Comparison of ENCODE assay signal across 17 cellular contexts in genomic region chr10:1148855-1149620, GRCh38.
DNase-seq lines count a peak whose midpoint lies in the region; ATAC-seq, FAIRE-seq and TF ChIP-seq lines count a peak whose summit lies in the region.
"Had no signal": no experiment of that assay in that cellular context is flagged by ENCODE, and none has a peak within 500 bp of the region (broad histone marks: within the 10 kb centered on the region; RNA-seq: fewer than 3 reads in every experiment).

No MANE protein-coding gene starts in this region.

- in situ Hi-C loops in HepG2 (cut with HindIII; ENCODE audit: extremely low pct_ligation_motif_present, low pct_unique_long_range_greater_than_20kb): no loop called here

- FAIRE-seq in HepG2 (lab: Jason Lieb, UNC): no peak

- H3K27ac Mint-ChIP-seq in chondrocyte (ENCODE audit: unreplicated experiment): no peak overlapping the region
- no peak overlapping the region for H3K27ac Mint-ChIP-seq in activated T-helper 17 cell treated with anti-CD3 and anti-CD28 coated beads, Interleukin-2, amount 50 U/mL, for 72 hours

- ATAC-seq in HepG2 (peak; percentile 39; the same call in 2 of the 3 replicates), right lobe of liver (no peak), GM19324 (IDR thresholded peaks at IDR 0.05; ENCODE audit: low FRiP score, unreplicated experiment) (no peak)
- no peak for ATAC-seq in activated T-helper 17 cell treated with anti-CD3 and anti-CD28 coated beads, Interleukin-2, amount 50 U/mL, for 72 hours (replicated peaks)

- H3K79me2 ChIP-seq in HepG2 (ENCODE audit: insufficient read depth, low read length) (no peaks in the 10 kb centered on the region), neural cell (replicated peaks; ENCODE audit: insufficient read depth, low read length) (no peaks in the 10 kb centered on the region)

- TF ChIP-seq CTCF in HepG2 (CRISPR knock-in tag; IDR thresholded peaks at IDR 0.05) (no peak), right lobe of liver (IDR thresholded peaks at IDR 0.05) (no peak), chondrocyte (IDR thresholded peaks at IDR 0.05) (no peak), neural cell (IDR thresholded peaks at IDR 0.05; ENCODE audit: poor library complexity, severe bottlenecking) (no peak)

- H2AFZ ChIP-seq in HepG2 (ENCODE audit: low read length) (no peak overlapping the region), neural cell (ENCODE audit: low read depth, low read length) (no peak overlapping the region)

- BruUV-seq in HepG2 (replicated peaks; lab: Mats Ljungman, UMichigan): no TSS peak

- H3K36me3 Mint-ChIP-seq in chondrocyte (ENCODE audit: low read depth): peaks cover 9% of the 10 kb centered on the region
- H3K36me3 Mint-ChIP-seq in activated T-helper 17 cell treated with anti-CD3 and anti-CD28 coated beads, Interleukin-2, amount 50 U/mL, for 72 hours (ENCODE audit: low read depth): no peaks in the 10 kb centered on the region

- intact Hi-C loops in HepG2 (cut with micrococcal nuclease; ENCODE audit: unreplicated experiment): no loop called here
- intact Hi-C loops in right lobe of liver (cut with DNase I): no loop called here

- no peaks in the 10 kb centered on the region for H3K9me2 ChIP-seq in neural cell (ENCODE audit: insufficient read depth, low read length)

- CTCF ChIA-PET in HepG2 (lab: Yijun Ruan, JAX; ENCODE audit: low intra/inter-chr PET ratio, low total read pairs): no interaction called here

- no peaks in the 10 kb centered on the region for H3K4me1 Mint-ChIP-seq in chondrocyte (ENCODE audit: low read depth)
- H3K4me1 Mint-ChIP-seq in activated T-helper 17 cell treated with anti-CD3 and anti-CD28 coated beads, Interleukin-2, amount 50 U/mL, for 72 hours: peaks cover 5% of the 10 kb centered on the region

- peaks cover 23% of the 10 kb centered on the region for H3K9me3 Mint-ChIP-seq in chondrocyte (ENCODE audit: low read depth)
- peaks cover 5% of the 10 kb centered on the region for H3K9me3 Mint-ChIP-seq in activated T-helper 17 cell treated with anti-CD3 and anti-CD28 coated beads, Interleukin-2, amount 50 U/mL, for 72 hours

- TF ChIP-seq EP300 in HepG2 (IDR thresholded peaks at IDR 0.05; ENCODE audit: low read depth in 2 of 2, low read length in 2 of 2) (no peak), HepG2 (CRISPR knock-in tag; IDR thresholded peaks at IDR 0.05; ENCODE audit: borderline replicate concordance) (no peak), neural cell (conservative IDR thresholded peaks at IDR 0.05; ENCODE audit: poor library complexity, severe bottlenecking) (no peak)

- DNase-seq in HepG2 (ENCODE audit: low spot score) (no peak), right lobe of liver (no peak), chondrocyte (ENCODE audit: low spot score) (peak; percentile 47)
- DNase-seq in stimulated activated naive CD4-positive, alpha-beta T cell (lab: John Stamatoyannopoulos, UW): no peak
- DNase-seq: AML-193, DMS79 treated with DMSO at 0.1 percent for 48 hours, H7, MM.1S, NCI-H1092 treated with DMSO at 0.1 percent for 48 hours, NCI-H2081, NCI-H2171 treated with DMSO at 0.1 percent for 48 hours, NCI-H446 treated with DMSO at 0.1 percent for 48 hours, NCI-H69 had no signal

- H3K36me3 ChIP-seq in HepG2 (replicated peaks in 1 of 2; ENCODE audit: control insufficient read depth in 1 of 2, insufficient read depth in 2 of 2, low read length in 2 of 2): no peaks in the 10 kb centered on the region
- H3K36me3 ChIP-seq in right lobe of liver: no peaks in the 10 kb centered on the region
- H3K36me3 ChIP-seq in neural cell (ENCODE audit: insufficient read depth, low read length): no peaks in the 10 kb centered on the region
- H3K36me3 ChIP-seq: Peyer's patch had no signal

- H3K9ac ChIP-seq in HepG2 (ENCODE audit: insufficient read depth, low read depth, low read length) (no peak overlapping the region), neural cell (ENCODE audit: low read length) (no peak overlapping the region)

- no peaks in the 10 kb centered on the region for H4K20me1 ChIP-seq in HepG2 (ENCODE audit: insufficient read depth, low read length)
- no peaks in the 10 kb centered on the region for H4K20me1 ChIP-seq in neural cell (ENCODE audit: insufficient read depth)

- no peak overlapping the region for H3K4me3 ChIP-seq in HepG2 (replicated peaks in 1 of 3; ENCODE audit: insufficient read depth in 1 of 3, low read depth in 2 of 3, low read length in 3 of 3)
- no peak overlapping the region for H3K4me3 ChIP-seq in right lobe of liver
- H3K4me3 ChIP-seq in neural cell (ENCODE audit: low read length): no peak overlapping the region
- H3K4me3 ChIP-seq: Peyer's patch had no signal

- H3K9me3 ChIP-seq in HepG2 (ENCODE audit: low read length): peaks cover 13% of the 10 kb centered on the region
- H3K9me3 ChIP-seq in right lobe of liver: peaks cover 0 to 6% (median 0%) of the 10 kb centered on the region in 4 donors
- H3K9me3 ChIP-seq in neural cell (ENCODE audit: low read length): no peaks in the 10 kb centered on the region

- H3K27ac ChIP-seq in HepG2 (ENCODE audit: extremely low read length, insufficient read depth, low read length): no peak overlapping the region
- no peak overlapping the region for H3K27ac ChIP-seq in right lobe of liver
- H3K27ac ChIP-seq in neural cell (ENCODE audit: low read length): peak overlapping the region; percentile 34
- H3K27ac ChIP-seq: Peyer's patch had no signal

- H3K27me3 ChIP-seq in HepG2 (ENCODE audit: control insufficient read depth in 1 of 2, insufficient read depth in 2 of 2, low read length in 2 of 2): peaks cover 1 to 25% of the 10 kb centered on the region in 2 experiments; a peak in 3 of 5 replicates
- no peaks in the 10 kb centered on the region for H3K27me3 ChIP-seq in right lobe of liver
- H3K27me3 ChIP-seq in neural cell (ENCODE audit: insufficient read depth, low read depth, low read length): no peaks in the 10 kb centered on the region
- H3K27me3 ChIP-seq: Peyer's patch had no signal

- 35% methylated on average over 14 of the region's 17 CpGs for WGBS in HepG2 (ENCODE audit: low lambda C conversion rate)
- 78% methylated on average over 15 of the region's 17 CpGs for WGBS in right lobe of liver (ENCODE audit: insufficient coverage, low coverage, low lambda C conversion rate, missing lambda C conversion rate)

- POLR2A ChIA-PET in HepG2 (lab: Yijun Ruan, JAX): no interaction called here

- no peaks in the 10 kb centered on the region for H3F3A ChIP-seq in neural cell (ENCODE audit: insufficient read depth, low read length, poor library complexity, severe bottlenecking)

- H3K4me3 Mint-ChIP-seq in chondrocyte (ENCODE audit: unreplicated experiment): no peak overlapping the region
- H3K4me3 Mint-ChIP-seq in activated T-helper 17 cell treated with anti-CD3 and anti-CD28 coated beads, Interleukin-2, amount 50 U/mL, for 72 hours: no peak overlapping the region

- no peaks in the 10 kb centered on the region for H3K4me1 ChIP-seq in HepG2 (ENCODE audit: insufficient read depth, low read length)
- no peaks in the 10 kb centered on the region for H3K4me1 ChIP-seq in right lobe of liver
- H3K4me1 ChIP-seq: Peyer's patch had no signal

- no peak overlapping the region for H3K4me2 ChIP-seq in HepG2 (ENCODE audit: low read depth, low read length)
- H3K4me2 ChIP-seq in neural cell (ENCODE audit: low read length): no peak overlapping the region

- peaks cover 2% of the 10 kb centered on the region for H3K27me3 Mint-ChIP-seq in chondrocyte (ENCODE audit: low read depth)
- peaks cover 5% of the 10 kb centered on the region for H3K27me3 Mint-ChIP-seq in activated T-helper 17 cell treated with anti-CD3 and anti-CD28 coated beads, Interleukin-2, amount 50 U/mL, for 72 hours

- TF ChIP-seq POLR2A in HepG2 (IDR thresholded peaks at IDR 0.05; ENCODE audit: insufficient read depth in 1 of 2, low read depth in 2 of 2, low read length in 2 of 2) (no peak), right lobe of liver (IDR thresholded peaks at IDR 0.05) (no peak)

- TF ChIP-seq RAD21 in HepG2 (CRISPR knock-in tag; IDR thresholded peaks at IDR 0.05): no peak
- TF ChIP-seq RAD21 in neural cell (conservative IDR thresholded peaks at IDR 0.05): no peak

TF ChIP-seq in HepG2, 621 proteins besides CTCF, POLR2A, EP300 and RAD21 (continues in another document):
- TF ChIP-seq U2AF2 (IDR thresholded peaks at IDR 0.05; ENCODE audit: low read depth, low read length): no peak
- no peak for TF ChIP-seq SKIL (CRISPR knock-in tag; IDR thresholded peaks at IDR 0.05; ENCODE audit: borderline replicate concordance)
- no peak for TF ChIP-seq FLYWCH1 (CRISPR knock-in tag; IDR thresholded peaks at IDR 0.05)

TF ChIP-seq in neural cell, 6 proteins besides CTCF, POLR2A, EP300 and RAD21:
- TF ChIP-seq TAF1 (IDR thresholded peaks at IDR 0.05; ENCODE audit: low read depth) (no peak), SMC3 (conservative IDR thresholded peaks at IDR 0.05; ENCODE audit: poor library complexity) (no peak), POLR2AphosphoS5 (IDR thresholded peaks at IDR 0.05) (no peak), MXI1 (conservative IDR thresholded peaks at IDR 0.05; ENCODE audit: poor library complexity, severe bottlenecking) (no peak), EZH2 (IDR thresholded peaks at IDR 0.05; ENCODE audit: borderline replicate concordance, insufficient read depth, low read length, poor library complexity, severe bottlenecking) (no peak), REST (IDR thresholded peaks at IDR 0.05; ENCODE audit: borderline replicate concordance) (no peak)
